Comparison of ENCODE assay signal across 8 cellular contexts in the genomic region with DNA sequence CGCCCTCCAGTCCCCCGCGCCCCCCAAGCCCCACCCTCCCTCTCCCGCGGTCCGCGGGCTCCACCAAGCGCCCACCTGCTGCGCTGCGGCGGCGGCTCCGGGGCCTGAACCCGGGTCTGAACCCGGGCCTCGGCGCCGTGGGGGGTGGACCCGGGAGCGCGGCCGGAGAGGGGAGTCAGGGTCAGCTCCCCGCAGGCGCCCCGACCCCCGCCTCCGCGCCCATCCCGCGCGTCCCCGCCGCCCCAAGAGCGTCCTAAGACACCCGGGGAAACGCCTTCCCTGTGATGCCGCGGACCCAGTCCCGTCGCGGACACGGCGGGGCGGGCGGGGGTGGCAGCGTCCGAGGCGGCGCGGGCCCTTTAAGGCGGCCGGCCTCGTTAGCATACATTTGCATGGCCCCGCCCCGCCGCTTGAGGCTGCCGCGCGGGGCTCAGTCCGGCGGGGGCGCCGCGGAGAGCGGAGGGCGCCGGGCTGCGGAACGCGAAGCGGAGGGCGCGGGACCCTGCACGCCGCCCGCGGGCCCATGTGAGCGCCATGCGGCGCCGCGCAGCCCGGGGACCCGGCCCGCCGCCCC. TPM values are rescaled to one million over a fixed set of nuclear protein-coding genes. Genes with fewer than 3 reads are reported as not detected.
A peak's percentile ranks its signal among the peaks of the same experiment; 100 is the strongest.
DNase-seq lines count a peak whose midpoint lies in the region; ATAC-seq, FAIRE-seq and TF ChIP-seq lines count a peak whose summit lies in the region.

A gene (plus strand): TSS at position 433 of the 574 bp plus-strand sequence. CDS start 102 bp downstream, at position 535.

- POLR2A ChIA-PET in GM10248 (lab: Yijun Ruan, JAX) = no interaction called here

- peaks cover 38% of the 10 kb centered on the region for H3K4me1 ChIP-seq in lower lobe of right lung

- peak; percentile 43 for TF ChIP-seq CTCF in 22Rv1 (IDR thresholded peaks at IDR 0.05)
- peak; percentile 50 for TF ChIP-seq CTCF in GM10248 (IDR thresholded peaks at IDR 0.05; ENCODE audit: control extremely low read depth, extremely low read depth, low read depth, missing control alignments)
- no peak for TF ChIP-seq CTCF in lower lobe of right lung (IDR thresholded peaks at IDR 0.05)

- intact Hi-C loops in dendritic cell treated with granulocyte-macrophage colony-stimulating factor and Interleukin-4, amounts not matched to agents 40 ng/mL and 50 ng/mL, for 4 days (cut with micrococcal nuclease) = loop anchor here (5.0 to 10.0 kb wide), 3 partner anchors 216 to 913 kb away; no protein-coding TSS in a partner anchor
- intact Hi-C loops in lower lobe of right lung (cut with DNase I) = no loop called here

- peak within 1 kb of the TSS; percentile 73 for H3K27ac Mint-ChIP-seq in dendritic cell treated with granulocyte-macrophage colony-stimulating factor and Interleukin-4, amounts not matched to agents 40 ng/mL and 50 ng/mL, for 4 days

- ATAC-seq in HG03095 (IDR thresholded peaks at IDR 0.05; ENCODE audit: unreplicated experiment) (peak; percentile 49), lower lobe of right lung (peak in 1 of 2 donors; percentile 14)

- H3K36me3 ChIP-seq in SK-N-MC (ENCODE audit: insufficient read depth, low read length) (no peaks in the 10 kb centered on the region), lower lobe of right lung (no peaks in the 10 kb centered on the region)

- H3K4me3 ChIP-seq in SK-N-MC = peak within 1 kb of the TSS; percentile 83
- peak within 1 kb of the TSS; percentile 57 for H3K4me3 ChIP-seq in lower lobe of right lung

- H3K9me3 Mint-ChIP-seq in dendritic cell treated with granulocyte-macrophage colony-stimulating factor and Interleukin-4, amounts not matched to agents 40 ng/mL and 50 ng/mL, for 4 days = no peaks in the 10 kb centered on the region

- peaks cover 55% of the 10 kb centered on the region for H3K27me3 ChIP-seq in lower lobe of right lung (ENCODE audit: low read depth)

- peak within 1 kb of the TSS; percentile 91 for H3K4me3 Mint-ChIP-seq in dendritic cell treated with granulocyte-macrophage colony-stimulating factor and Interleukin-4, amounts not matched to agents 40 ng/mL and 50 ng/mL, for 4 days

- H3K27me3 Mint-ChIP-seq in dendritic cell treated with granulocyte-macrophage colony-stimulating factor and Interleukin-4, amounts not matched to agents 40 ng/mL and 50 ng/mL, for 4 days = peaks cover 33% of the 10 kb centered on the region

- FAIRE-seq in RCC 7860 (lab: Jason Lieb, UNC) = no peak

- DNase-seq in GM10248 (ENCODE audit: extremely low spot score) (peak; percentile 64), SK-N-MC (ENCODE audit: low read depth, low spot score) (no peak), lower lobe of right lung (no peak), RCC 7860 (ENCODE audit: low spot score) (no peak)

- 0 out of 2 replicates have a peak within 1 kb of the TSS, but pooled peaks have one; percentile 98 for H3K27ac ChIP-seq in 22Rv1
- H3K27ac ChIP-seq in SK-N-MC = no peak within 1 kb of the TSS
- H3K27ac ChIP-seq in lower lobe of right lung = no peak within 1 kb of the TSS
- no peak within 1 kb of the TSS for H3K27ac ChIP-seq in temporal lobe (ENCODE audit: low read depth, low read length)

- CTCF ChIA-PET in GM10248 (lab: Yijun Ruan, JAX) = interaction anchor here (1.5 to 4.4 kb wide), 2 partner anchors 723 to 726 kb away, joined by 4 to 47 read pairs; no protein-coding TSS in a partner anchor

- H3K9ac ChIP-seq in SK-N-MC (ENCODE audit: insufficient read length) = peak within 1 kb of the TSS; percentile 41

- no peaks in the 10 kb centered on the region for H3K9me3 ChIP-seq in SK-N-MC (ENCODE audit: low read depth, low read length)
- H3K9me3 ChIP-seq in lower lobe of right lung = no peaks in the 10 kb centered on the region

- no peaks in the 10 kb centered on the region for H3K36me3 Mint-ChIP-seq in dendritic cell treated with granulocyte-macrophage colony-stimulating factor and Interleukin-4, amounts not matched to agents 40 ng/mL and 50 ng/mL, for 4 days (ENCODE audit: low read depth)

- peaks cover 35% of the 10 kb centered on the region for H3K4me1 Mint-ChIP-seq in dendritic cell treated with granulocyte-macrophage colony-stimulating factor and Interleukin-4, amounts not matched to agents 40 ng/mL and 50 ng/mL, for 4 days (ENCODE audit: low read depth)

RNA-seq across cellular contexts. Expression of the gene that starts here (rescaled TPM):
- total RNA-seq in lower lobe of right lung (2.5 TPM), temporal lobe (22.4 TPM)
